ENCODE assay signal across 8 cellular contexts in genomic region chr7:128455556-128456254, GRCh38. TPM values are rescaled to one million over a fixed set of nuclear protein-coding genes. Genes with fewer than 3 reads are reported as not detected.
DNase-seq lines count a peak whose midpoint lies in the region; ATAC-seq and TF ChIP-seq lines count a peak whose summit lies in the region.

Gene HILPDA, plus strand, starts transcription at chr7:128455878. Its CDS starts 1,391 bp downstream, at chr7:128457269.

- H3K36me3 Mint-ChIP-seq in CD4-positive, alpha-beta T cell (ENCODE audit: low read depth), result no peaks in the 10 kb centered on the region
- peaks cover 19% of the 10 kb centered on the region for H3K36me3 Mint-ChIP-seq in activated CD4-positive, alpha-beta memory T cell treated with anti-CD3 and anti-CD28 coated beads, Interleukin-2, amount 10 ng/mL, durations not matched to agents 7 days and 5 days (ENCODE audit: low read depth)

- H3K27me3 Mint-ChIP-seq in CD4-positive, alpha-beta T cell, result no peaks in the 10 kb centered on the region
- H3K27me3 Mint-ChIP-seq in activated CD4-positive, alpha-beta memory T cell treated with anti-CD3 and anti-CD28 coated beads, Interleukin-2, amount 10 ng/mL, durations not matched to agents 7 days and 5 days, result peaks cover 20% of the 10 kb centered on the region

- ATAC-seq in CD4-positive, alpha-beta T cell (ENCODE audit: poor library complexity), result peak; percentile 88
- peak; percentile 85 for ATAC-seq in GM19455 (IDR thresholded peaks at IDR 0.05; ENCODE audit: unreplicated experiment)

- H3K9me3 ChIP-seq in CD4-positive, alpha-beta T cell (ENCODE audit: control insufficient read depth, low read length), result no peaks in the 10 kb centered on the region
- H3K9me3 ChIP-seq in duodenal mucosa (ENCODE audit: control insufficient read depth in 1 of 2, low read length in 2 of 2), result no peaks in the 10 kb centered on the region

- TF ChIP-seq CTCF in CD4-positive, alpha-beta T cell (IDR thresholded peaks at IDR 0.05), result no peak
- no peak for TF ChIP-seq CTCF in lower leg skin (IDR thresholded peaks at IDR 0.05)

- peak within 1 kb of the TSS; percentile 85 to 99 for H3K9ac ChIP-seq in duodenal mucosa (ENCODE audit: low read depth in 1 of 2, low read length in 2 of 2)

- intact Hi-C loops in CD4-positive, alpha-beta T cell (cut with DNase I, micrococcal nuclease), result loop anchor here (2.0 to 10.0 kb wide), 3 partner anchors 51 to 1149 kb away; partner anchors contain the start of gene RBM28 (in 1 of the 2)
- intact Hi-C loops in lower leg skin (cut with DNase I; ENCODE audit: low total_unique reads), result no loop called here

- H3K4me3 ChIP-seq in duodenal mucosa (ENCODE audit: low read depth in 1 of 2, low read length in 2 of 2), result peak within 1 kb of the TSS; percentile 98
- peak within 1 kb of the TSS; percentile 77 for H3K4me3 ChIP-seq in lower leg skin (ENCODE audit: low read depth, poor library complexity, severe bottlenecking)

- H3K27ac Mint-ChIP-seq in CD4-positive, alpha-beta T cell, result peak within 1 kb of the TSS; percentile 88
- H3K27ac Mint-ChIP-seq in activated CD4-positive, alpha-beta memory T cell treated with anti-CD3 and anti-CD28 coated beads, Interleukin-2, amount 10 ng/mL, durations not matched to agents 7 days and 5 days, result peak within 1 kb of the TSS; percentile 90

- POLR2A ChIA-PET in CD4-positive, alpha-beta T cell (lab: Charles Lee), result interaction anchor here (0.7 to 1.2 kb wide), 7 partner anchors 15 to 335 kb away, joined by 3 to 10 read pairs (median 5); partner anchors contain the start of gene RBM28
- POLR2A ChIA-PET in activated CD4-positive, alpha-beta memory T cell treated with anti-CD3 and anti-CD28 coated beads, Interleukin-2, amount 10 ng/mL, durations not matched to agents 7 days and 5 days (lab: Charles Lee), result interaction anchor here (0.8 to 1.5 kb wide), 11 partner anchors 11 to 407 kb away, joined by 3 to 6 read pairs (median 3); partner anchors contain the start of genes ATP6V1F and CALU

- CTCF ChIA-PET in CD4-positive, alpha-beta T cell (lab: Charles Lee), result interaction anchor here (0.7 to 5.9 kb wide), 8 partner anchors 26 to 108 kb away, joined by 3 to 47 read pairs (median 4); partner anchors contain the start of gene IMPDH1
- CTCF ChIA-PET in activated CD4-positive, alpha-beta memory T cell treated with anti-CD3 and anti-CD28 coated beads, Interleukin-2, amount 10 ng/mL, durations not matched to agents 7 days and 5 days (lab: Charles Lee), result interaction anchor here (0.7 to 4.8 kb wide), 12 partner anchors 9 to 284 kb away, joined by 3 to 85 read pairs (median 3); partner anchors contain the start of genes CALU, METTL2B and RBM28

- TF ChIP-seq POLR2A in lower leg skin (IDR thresholded peaks at IDR 0.05), result no peak

- peak; percentile 86 to 94 (median 92) for DNase-seq in CD4-positive, alpha-beta T cell
- DNase-seq in HK-2 (ENCODE audit: unreplicated experiment) (peak; percentile 97), NCI-H82 treated with DMSO at 0.1 percent for 48 hours (lab: John Stamatoyannopoulos, UW; ENCODE audit: unreplicated experiment) (peak; percentile 72), lower leg skin (ENCODE audit: low spot score in 2 of 2) (peak; percentile 91 to 98)
- DNase-seq in activated CD4-positive, alpha-beta memory T cell treated with anti-CD3 and anti-CD28 coated beads, Interleukin-2, amount 10 ng/mL, durations not matched to agents 7 days and 5 days, result peak; percentile 95
- peak; percentile 93 to 94 for DNase-seq in stimulated activated CD4-positive, alpha-beta T cell treated with anti-CD3 and anti-CD28 coated beads, Interleukin-4, amount 100 ng/mL, for 4 hours

- peak within 1 kb of the TSS; percentile 90 for H3K4me3 Mint-ChIP-seq in CD4-positive, alpha-beta T cell
- H3K4me3 Mint-ChIP-seq in activated CD4-positive, alpha-beta memory T cell treated with anti-CD3 and anti-CD28 coated beads, Interleukin-2, amount 10 ng/mL, durations not matched to agents 7 days and 5 days, result peak within 1 kb of the TSS; percentile 94

- H3K27me3 ChIP-seq in CD4-positive, alpha-beta T cell (ENCODE audit: control insufficient read depth, insufficient read depth, low read length), result no peaks in the 10 kb centered on the region
- H3K27me3 ChIP-seq in duodenal mucosa (ENCODE audit: control insufficient read depth in 1 of 2, insufficient read depth in 2 of 2, low read length in 2 of 2), result no peaks in the 10 kb centered on the region

- peaks cover 43 to 47% of the 10 kb centered on the region in 2 donors for H3K4me1 ChIP-seq in duodenal mucosa (ENCODE audit: control insufficient read depth in 1 of 2, insufficient read depth in 2 of 2, low read length in 2 of 2)

- H3K27ac ChIP-seq in CD4-positive, alpha-beta T cell (ENCODE audit: low read depth, low read length), result peak within 1 kb of the TSS; percentile 62
- peak within 1 kb of the TSS; percentile 87 for H3K27ac ChIP-seq in duodenal mucosa (ENCODE audit: low read depth, low read length)

- H3K9me3 Mint-ChIP-seq in CD4-positive, alpha-beta T cell, result no peaks in the 10 kb centered on the region
- no peaks in the 10 kb centered on the region for H3K9me3 Mint-ChIP-seq in activated CD4-positive, alpha-beta memory T cell treated with anti-CD3 and anti-CD28 coated beads, Interleukin-2, amount 10 ng/mL, durations not matched to agents 7 days and 5 days

- peaks cover 22% of the 10 kb centered on the region for H3K4me1 Mint-ChIP-seq in CD4-positive, alpha-beta T cell (ENCODE audit: low read depth)
- H3K4me1 Mint-ChIP-seq in activated CD4-positive, alpha-beta memory T cell treated with anti-CD3 and anti-CD28 coated beads, Interleukin-2, amount 10 ng/mL, durations not matched to agents 7 days and 5 days, result peaks cover 56% of the 10 kb centered on the region

- 0% methylated on average over 42 to 49 of the region's 63 CpGs for WGBS in lower leg skin, 2 donors

- no peaks in the 10 kb centered on the region for H3K36me3 ChIP-seq in duodenal mucosa (ENCODE audit: control insufficient read depth in 1 of 2, insufficient read depth in 2 of 2, low read length in 2 of 2)

RNA-seq across cellular contexts. Expression of gene HILPDA, which starts in this region (rescaled TPM):
- 1 to 10 TPM; 1.7 TPM for total RNA-seq in CD4-positive, alpha-beta T cell
- total RNA-seq in activated CD4-positive, alpha-beta memory T cell treated with anti-CD3 and anti-CD28 coated beads, Interleukin-2, amount 10 ng/mL, durations not matched to agents 7 days and 5 days, result 10 to 100 TPM; 51.8 to 53.4 TPM
- total RNA-seq in lower leg skin, result 10 to 100 TPM; 19.0 to 66.0 (median 35.8) TPM

Comparison
In these comparisons a context has a peak if more than half of its experiments do, and no peak if none do; other contexts are left out.
1. Peak in every context shown above with its lines: DNase-seq, ATAC-seq, H3K4me3 ChIP-seq and H3K27ac ChIP-seq.
2. RNA of gene HILPDA (total RNA-seq): 51.8 to 53.4 TPM in activated CD4-positive, alpha-beta memory T cell treated with anti-CD3 and anti-CD28 coated beads, Interleukin-2, amount 10 ng/mL, durations not matched to agents 7 days and 5 days and 19.0 to 66.0 TPM in lower leg skin; 1.7 TPM in CD4-positive, alpha-beta T cell; every median in the first group is over 4 times any median in the second.